1 cellular context compared by ENCODE assay signal in the genomic region with DNA sequence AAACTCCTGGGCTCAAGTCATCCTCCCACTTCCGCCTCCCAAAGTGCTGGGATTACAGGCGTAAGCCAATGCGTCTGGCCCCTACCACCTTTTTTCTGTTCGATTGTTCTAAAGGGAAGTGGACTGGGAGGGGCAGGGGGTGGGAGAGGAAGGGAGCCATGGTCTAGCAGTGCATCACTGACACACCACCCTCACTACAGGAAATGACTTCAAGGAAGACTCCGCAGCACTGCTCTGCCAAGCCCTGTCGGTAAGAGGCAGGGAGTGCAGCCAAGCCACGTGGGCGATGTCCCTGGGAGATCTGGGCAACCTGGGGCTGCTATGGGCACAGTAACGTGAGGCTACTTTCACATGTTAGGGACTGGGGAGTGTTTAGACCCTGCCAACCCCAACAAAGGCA.
TF ChIP-seq lines count a peak whose summit lies in the region.

No MANE protein-coding gene starts in this region.

TF ChIP-seq in GM23338, 12 proteins besides CTCF, POLR2A, EP300 and RAD21 (continued from another document):
- TF ChIP-seq, protein P1, sequence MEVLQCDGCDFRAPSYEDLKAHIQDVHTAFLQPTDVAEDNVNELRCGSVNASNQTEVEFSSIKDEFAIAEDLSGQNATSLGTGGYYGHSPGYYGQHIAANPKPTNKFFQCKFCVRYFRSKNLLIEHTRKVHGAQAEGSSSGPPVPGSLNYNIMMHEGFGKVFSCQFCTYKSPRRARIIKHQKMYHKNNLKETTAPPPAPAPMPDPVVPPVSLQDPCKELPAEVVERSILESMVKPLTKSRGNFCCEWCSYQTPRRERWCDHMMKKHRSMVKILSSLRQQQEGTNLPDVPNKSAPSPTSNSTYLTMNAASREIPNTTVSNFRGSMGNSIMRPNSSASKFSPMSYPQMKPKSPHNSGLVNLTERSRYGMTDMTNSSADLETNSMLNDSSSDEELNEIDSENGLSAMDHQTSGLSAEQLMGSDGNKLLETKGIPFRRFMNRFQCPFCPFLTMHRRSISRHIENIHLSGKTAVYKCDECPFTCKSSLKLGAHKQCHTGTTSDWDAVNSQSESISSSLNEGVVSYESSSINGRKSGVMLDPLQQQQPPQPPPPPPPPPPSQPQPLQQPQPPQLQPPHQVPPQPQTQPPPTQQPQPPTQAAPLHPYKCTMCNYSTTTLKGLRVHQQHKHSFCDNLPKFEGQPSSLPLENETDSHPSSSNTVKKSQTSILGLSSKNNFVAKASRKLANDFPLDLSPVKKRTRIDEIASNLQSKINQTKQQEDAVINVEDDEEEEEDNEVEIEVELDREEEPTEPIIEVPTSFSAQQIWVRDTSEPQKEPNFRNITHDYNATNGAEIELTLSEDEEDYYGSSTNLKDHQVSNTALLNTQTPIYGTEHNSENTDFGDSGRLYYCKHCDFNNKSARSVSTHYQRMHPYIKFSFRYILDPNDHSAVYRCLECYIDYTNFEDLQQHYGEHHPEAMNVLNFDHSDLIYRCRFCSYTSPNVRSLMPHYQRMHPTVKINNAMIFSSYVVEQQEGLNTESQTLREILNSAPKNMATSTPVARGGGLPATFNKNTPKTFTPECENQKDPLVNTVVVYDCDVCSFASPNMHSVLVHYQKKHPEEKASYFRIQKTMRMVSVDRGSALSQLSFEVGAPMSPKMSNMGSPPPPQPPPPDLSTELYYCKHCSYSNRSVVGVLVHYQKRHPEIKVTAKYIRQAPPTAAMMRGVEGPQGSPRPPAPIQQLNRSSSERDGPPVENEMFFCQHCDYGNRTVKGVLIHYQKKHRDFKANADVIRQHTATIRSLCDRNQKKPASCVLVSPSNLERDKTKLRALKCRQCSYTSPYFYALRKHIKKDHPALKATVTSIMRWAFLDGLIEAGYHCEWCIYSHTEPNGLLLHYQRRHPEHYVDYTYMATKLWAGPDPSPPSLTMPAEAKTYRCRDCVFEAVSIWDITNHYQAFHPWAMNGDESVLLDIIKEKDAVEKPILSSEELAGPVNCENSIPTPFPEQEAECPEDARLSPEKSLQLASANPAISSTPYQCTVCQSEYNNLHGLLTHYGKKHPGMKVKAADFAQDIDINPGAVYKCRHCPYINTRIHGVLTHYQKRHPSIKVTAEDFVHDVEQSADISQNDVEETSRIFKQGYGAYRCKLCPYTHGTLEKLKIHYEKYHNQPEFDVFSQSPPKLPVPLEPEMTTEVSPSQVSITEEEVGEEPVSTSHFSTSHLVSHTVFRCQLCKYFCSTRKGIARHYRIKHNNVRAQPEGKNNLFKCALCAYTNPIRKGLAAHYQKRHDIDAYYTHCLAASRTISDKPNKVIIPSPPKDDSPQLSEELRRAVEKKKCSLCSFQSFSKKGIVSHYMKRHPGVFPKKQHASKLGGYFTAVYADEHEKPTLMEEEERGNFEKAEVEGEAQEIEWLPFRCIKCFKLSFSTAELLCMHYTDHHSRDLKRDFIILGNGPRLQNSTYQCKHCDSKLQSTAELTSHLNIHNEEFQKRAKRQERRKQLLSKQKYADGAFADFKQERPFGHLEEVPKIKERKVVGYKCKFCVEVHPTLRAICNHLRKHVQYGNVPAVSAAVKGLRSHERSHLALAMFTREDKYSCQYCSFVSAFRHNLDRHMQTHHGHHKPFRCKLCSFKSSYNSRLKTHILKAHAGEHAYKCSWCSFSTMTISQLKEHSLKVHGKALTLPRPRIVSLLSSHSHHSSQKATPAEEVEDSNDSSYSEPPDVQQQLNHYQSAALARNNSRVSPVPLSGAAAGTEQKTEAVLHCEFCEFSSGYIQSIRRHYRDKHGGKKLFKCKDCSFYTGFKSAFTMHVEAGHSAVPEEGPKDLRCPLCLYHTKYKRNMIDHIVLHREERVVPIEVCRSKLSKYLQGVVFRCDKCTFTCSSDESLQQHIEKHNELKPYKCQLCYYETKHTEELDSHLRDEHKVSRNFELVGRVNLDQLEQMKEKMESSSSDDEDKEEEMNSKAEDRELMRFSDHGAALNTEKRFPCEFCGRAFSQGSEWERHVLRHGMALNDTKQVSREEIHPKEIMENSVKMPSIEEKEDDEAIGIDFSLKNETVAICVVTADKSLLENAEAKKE (CRISPR knock-in tag; IDR thresholded peaks at IDR 0.05) = no peak
- TF ChIP-seq, protein P2, sequence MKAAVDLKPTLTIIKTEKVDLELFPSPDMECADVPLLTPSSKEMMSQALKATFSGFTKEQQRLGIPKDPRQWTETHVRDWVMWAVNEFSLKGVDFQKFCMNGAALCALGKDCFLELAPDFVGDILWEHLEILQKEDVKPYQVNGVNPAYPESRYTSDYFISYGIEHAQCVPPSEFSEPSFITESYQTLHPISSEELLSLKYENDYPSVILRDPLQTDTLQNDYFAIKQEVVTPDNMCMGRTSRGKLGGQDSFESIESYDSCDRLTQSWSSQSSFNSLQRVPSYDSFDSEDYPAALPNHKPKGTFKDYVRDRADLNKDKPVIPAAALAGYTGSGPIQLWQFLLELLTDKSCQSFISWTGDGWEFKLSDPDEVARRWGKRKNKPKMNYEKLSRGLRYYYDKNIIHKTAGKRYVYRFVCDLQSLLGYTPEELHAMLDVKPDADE (IDR thresholded peaks at IDR 0.05) = no peak
- TF ChIP-seq ZNF331 (CRISPR knock-in tag; IDR thresholded peaks at IDR 0.05; ENCODE audit: low read depth) (no peak), CREB1 (CRISPR knock-in tag; IDR thresholded peaks at IDR 0.05; ENCODE audit: low read depth) (no peak), REST (IDR thresholded peaks at IDR 0.05; ENCODE audit: unreplicated experiment) (no peak), STAT1 (IDR thresholded peaks at IDR 0.05; ENCODE audit: unreplicated experiment) (no peak), EZH2phosphoT487 (IDR thresholded peaks at IDR 0.05; ENCODE audit: unreplicated experiment) (no peak), JUNB (IDR thresholded peaks at IDR 0.05; ENCODE audit: unreplicated experiment) (no peak), POLR2AphosphoS5 (IDR thresholded peaks at IDR 0.05; ENCODE audit: low read depth) (no peak)
